In genomic region chr5:117394506-117395157, GRCh38 we compare ENCODE assay signal across 28 cellular contexts.
"Had no signal": no experiment of that assay in that cellular context is flagged by ENCODE, and none has a peak within 500 bp of the region (broad histone marks: within the 10 kb centered on the region; RNA-seq: fewer than 3 reads in every experiment).

No MANE protein-coding gene starts in this region.

- H2AFZ ChIP-seq: parathyroid adenoma had no signal

- ATAC-seq: body of pancreas; gastroesophageal sphincter; heart left ventricle; naive thymus-derived CD4-positive, alpha-beta T cell; psoas muscle had no signal

- H3K36me3 ChIP-seq: adrenal gland, gastroesophageal sphincter, heart left ventricle, right atrium auricular region, suprapubic skin, tibial artery had no signal

- H3K4me1 ChIP-seq: adrenal gland, body of pancreas, gastroesophageal sphincter, heart left ventricle, parathyroid adenoma, psoas muscle, right atrium auricular region, suprapubic skin, tibial artery had no signal

- H3K27me3 ChIP-seq: adrenal gland, body of pancreas, dorsolateral prefrontal cortex, gastroesophageal sphincter, heart left ventricle, right atrium auricular region, suprapubic skin, tibial artery had no signal

- H3K9ac ChIP-seq: parathyroid adenoma had no signal

- DNase-seq: activated CD4-positive, alpha-beta memory T cell treated with anti-CD3 and anti-CD28 coated beads for 36 hours; activated CD4-positive, alpha-beta T cell treated with anti-CD3 and anti-CD28 coated beads, Interleukin-2, amount 10 ng/mL, durations not matched to agents 24 days and 14 days; activated CD4-positive, CD25-positive, alpha-beta regulatory T cell treated with anti-CD3 and anti-CD28 coated beads, Interleukin-2, amount 50 U/mL, for 72 hours; activated CD8-positive, alpha-beta memory T cell treated with anti-CD3 and anti-CD28 coated beads, Interleukin-2, amount 50 U/mL, for 4 hours; activated effector memory CD4-positive, alpha-beta T cell treated with anti-CD3 and anti-CD28 coated beads, Interleukin-2, amount 50 U/mL, for 16 hours; activated naive CD4-positive, alpha-beta T cell treated with anti-CD3 and anti-CD28 coated beads for 36 hours; activated naive CD8-positive, alpha-beta T cell treated with anti-CD3 and anti-CD28 coated beads for 36 hours; activated T-cell treated with anti-CD3 and anti-CD28 coated beads, Interleukin-2, amount 50 U/mL, for 1 hour; adrenal gland; aorta; body of pancreas; dorsolateral prefrontal cortex; effector memory CD4-positive, alpha-beta T cell; erythroblast; heart left ventricle; mammary epithelial cell; naive thymus-derived CD4-positive, alpha-beta T cell; occipital lobe; psoas muscle; stimulated activated CD4-positive, alpha-beta T cell treated with anti-CD3 and anti-CD28 coated beads, Interleukin-15, amount 100 ng/mL, for 24 hours; stimulated activated CD4-positive, alpha-beta T cell treated with anti-CD3 and anti-CD28 coated beads, Interleukin-2, amount 100 ng/mL, for 24 hours; stimulated activated naive CD4-positive, alpha-beta T cell; T-helper 2 cell; tibial artery had no signal

- H3K27ac ChIP-seq: adrenal gland, body of pancreas, dorsolateral prefrontal cortex, gastroesophageal sphincter, heart left ventricle, parathyroid adenoma, psoas muscle, right atrium auricular region, suprapubic skin, tibial artery had no signal

- H3K9me3 ChIP-seq: adrenal gland, body of pancreas, gastroesophageal sphincter, psoas muscle, right atrium auricular region, suprapubic skin, tibial artery had no signal

- H3K4me3 ChIP-seq: adrenal gland, body of pancreas, dorsolateral prefrontal cortex, gastroesophageal sphincter, heart left ventricle, psoas muscle, right atrium auricular region, suprapubic skin, tibial artery had no signal
